ENCODE assay signal across 10 cellular contexts in genomic region chr10:22823109-22823508, GRCh38.
A peak's percentile ranks its signal among the peaks of the same experiment; 100 is the strongest.
DNase-seq lines count a peak whose midpoint lies in the region; ATAC-seq, FAIRE-seq and TF ChIP-seq lines count a peak whose summit lies in the region.
"Had no signal": no experiment of that assay in that cellular context is flagged by ENCODE, and none has a peak within 500 bp of the region (broad histone marks: within the 10 kb centered on the region; RNA-seq: fewer than 3 reads in every experiment).

No MANE protein-coding gene starts in this region.

- no peak overlapping the region for H3K23ac ChIP-seq in neuronal stem cell (ENCODE audit: low read depth, low read length, poor library complexity)

- H3K27ac ChIP-seq in kidney (ENCODE audit: low read depth in 2 of 2, low read length in 2 of 2) (no peak overlapping the region), neuronal stem cell (replicated peaks; ENCODE audit: low read length) (no peak overlapping the region)

- H3K79me1 ChIP-seq in neuronal stem cell (ENCODE audit: low read depth, low read length): no peaks in the 10 kb centered on the region

- H4K91ac ChIP-seq in neuronal stem cell (ENCODE audit: low read depth, low read length, poor library complexity): no peak overlapping the region

- H3K18ac ChIP-seq in neuronal stem cell (ENCODE audit: low read length): no peak overlapping the region

- H3K4me3 Mint-ChIP-seq in endothelial cell (ENCODE audit: unreplicated experiment): no peak overlapping the region

- peak; percentile 65 for ATAC-seq in HG02588 (IDR thresholded peaks at IDR 0.05; ENCODE audit: unreplicated experiment)

- no peak overlapping the region for H3K27ac Mint-ChIP-seq in endothelial cell (ENCODE audit: unreplicated experiment)

- H3K4me1 ChIP-seq in kidney (ENCODE audit: control insufficient read depth in 1 of 2, insufficient read depth in 1 of 2, low read depth in 1 of 2, low read length in 2 of 2): peaks cover 0 to 3% of the 10 kb centered on the region in 2 donors
- no peaks in the 10 kb centered on the region for H3K4me1 ChIP-seq in neuronal stem cell (ENCODE audit: control insufficient read depth in 2 of 2, insufficient read depth in 1 of 2, low read depth in 1 of 2, low read length in 2 of 2)

- no peaks in the 10 kb centered on the region for H3K36me3 Mint-ChIP-seq in endothelial cell (ENCODE audit: low read depth, unreplicated experiment)

- H2BK120ac ChIP-seq in neuronal stem cell (ENCODE audit: low read depth, low read length): no peak overlapping the region

- H2AK5ac ChIP-seq in neuronal stem cell (ENCODE audit: low read depth, low read length): no peak overlapping the region

- DNase-seq in GM03348 (ENCODE audit: low spot score) (peak; percentile 62), RPMI7951 (ENCODE audit: low read depth) (peak; percentile 80), kidney (no peak), endothelial cell (ENCODE audit: low spot score) (no peak), neuronal stem cell (ENCODE audit: low spot score) (no peak), AML-193 (lab: John Stamatoyannopoulos, UW) (no peak), cerebellar nuclear complex (lab: John Stamatoyannopoulos, UW) (no peak)
- DNase-seq: NK-92 treated with Interleukin-12 subunit alpha and Interleukin-12 subunit beta, amount 100 ng/mL, for 24 hours had no signal

- H2BK15ac ChIP-seq in neuronal stem cell (ENCODE audit: low read length): no peak overlapping the region

- intact Hi-C loops in kidney (cut with DNase I): no loop called here

- H3K27me3 Mint-ChIP-seq in endothelial cell (ENCODE audit: unreplicated experiment): no peaks in the 10 kb centered on the region

- peak; percentile 3 for FAIRE-seq in kidney (lab: Jason Lieb, UNC)
- FAIRE-seq: endometrium had no signal

- H3K9me3 ChIP-seq in kidney (ENCODE audit: control insufficient read depth in 1 of 2, low read length in 2 of 2): no peaks in the 10 kb centered on the region
- H3K9me3 ChIP-seq in neuronal stem cell (replicated peaks in 1 of 2; ENCODE audit: control insufficient read depth in 2 of 2, insufficient read depth in 1 of 2, low read depth in 1 of 2, low read length in 2 of 2): peaks cover 0 to 2% of the 10 kb centered on the region in 2 donors

- no peak overlapping the region for H4K8ac ChIP-seq in neuronal stem cell (ENCODE audit: low read depth, low read length)

- no peaks in the 10 kb centered on the region for H3K4me1 Mint-ChIP-seq in endothelial cell (ENCODE audit: unreplicated experiment)

- H3K36me3 ChIP-seq in kidney (ENCODE audit: control insufficient read depth in 1 of 2, insufficient read depth in 2 of 2, low read length in 2 of 2) (no peaks in the 10 kb centered on the region), neuronal stem cell (replicated peaks in 1 of 2; ENCODE audit: control insufficient read depth in 2 of 2, insufficient read depth in 2 of 2, low read length in 2 of 2) (no peaks in the 10 kb centered on the region)

- H2AFZ ChIP-seq in neuronal stem cell (ENCODE audit: low read length): no peak overlapping the region

- H3K4me3 ChIP-seq in kidney (ENCODE audit: low read length in 2 of 2): no peak overlapping the region
- H3K4me3 ChIP-seq in neuronal stem cell (ENCODE audit: low read length in 2 of 2): no peak overlapping the region

- no peak for TF ChIP-seq CTCF in kidney (IDR thresholded peaks at IDR 0.05; ENCODE audit: borderline replicate concordance, extremely low read depth, insufficient read depth)
- no peak for TF ChIP-seq CTCF in endothelial cell (IDR thresholded peaks at IDR 0.05; ENCODE audit: unreplicated experiment)

- no peak overlapping the region for H2BK12ac ChIP-seq in neuronal stem cell (ENCODE audit: low read length)

- H3K27me3 ChIP-seq in neuronal stem cell (ENCODE audit: control insufficient read depth in 3 of 3, insufficient read depth in 3 of 3, low read depth in 1 of 3, low read length in 3 of 3): no peaks in the 10 kb centered on the region

- no peak overlapping the region for H3K4ac ChIP-seq in neuronal stem cell (ENCODE audit: low read length)

- H2BK5ac ChIP-seq in neuronal stem cell (ENCODE audit: low read length): no peak overlapping the region

- peaks cover 4% of the 10 kb centered on the region for H3K9me3 Mint-ChIP-seq in endothelial cell (ENCODE audit: unreplicated experiment)

- H3K14ac ChIP-seq in neuronal stem cell (ENCODE audit: low read length): no peak overlapping the region

- H3K9ac ChIP-seq in kidney (ENCODE audit: low read length in 2 of 2) (peak overlapping the region in 1 of 2 donors; percentile 4), neuronal stem cell (ENCODE audit: low read depth, low read length, poor library complexity) (no peak overlapping the region)

- no peak overlapping the region for H3K4me2 ChIP-seq in neuronal stem cell (ENCODE audit: insufficient read depth, low read length, poor library complexity, severe bottlenecking)

Comparison
In these comparisons a context has a peak if more than half of its experiments do, and no peak if none do; other contexts are left out.
1. DNase-seq: peak in GM03348 (single experiment) and RPMI7951 (single experiment); none in kidney (single experiment), endothelial cell (single experiment), neuronal stem cell (single experiment), AML-193 (0 of 2) and cerebellar nuclear complex (0 of 2).